21 cellular contexts compared by ENCODE assay signal in the genomic region with DNA sequence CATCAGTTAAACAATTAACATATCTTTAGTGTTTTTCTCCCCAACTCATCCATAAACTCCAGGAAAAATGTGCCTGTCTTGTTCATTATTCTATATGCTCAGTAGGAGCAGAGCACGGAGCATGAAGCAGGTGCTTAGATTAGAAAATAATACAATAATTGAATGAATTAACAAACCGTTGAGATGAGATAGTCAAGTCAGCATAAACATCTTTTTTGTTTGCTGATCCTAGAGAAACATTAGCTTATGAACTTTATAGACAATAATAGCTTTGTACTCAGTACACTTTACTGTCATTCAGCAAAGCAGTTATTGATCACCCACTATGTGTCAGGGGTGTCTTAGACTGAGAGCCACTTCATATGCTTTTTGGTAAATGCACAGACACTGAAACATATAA.
DNase-seq lines count a peak whose midpoint lies in the region; ATAC-seq, FAIRE-seq and TF ChIP-seq lines count a peak whose summit lies in the region.
"Had no signal": no experiment of that assay in that cellular context is flagged by ENCODE, and none has a peak within 500 bp of the region (broad histone marks: within the 10 kb centered on the region; RNA-seq: fewer than 3 reads in every experiment).

No MANE protein-coding gene starts in this region.

- H3K4me2 ChIP-seq in A549 = no peak overlapping the region
- H3K4me2 ChIP-seq in K562 (ENCODE audit: insufficient read depth, low read length) = no peak overlapping the region
- H3K4me2 ChIP-seq: BLaER1 had no signal

- H3K27ac ChIP-seq in A549 (no peak overlapping the region), K562 (ENCODE audit: extremely low read depth, low read depth, low read length) (no peak overlapping the region)
- H3K27ac ChIP-seq: 22Rv1, BLaER1 had no signal

- TF ChIP-seq EP300 in A549 (IDR thresholded peaks at IDR 0.05) (no peak), K562 (IDR thresholded peaks at IDR 0.05; ENCODE audit: low read length) (no peak)

- 2% methylated on average over 2 of the region's 2 CpGs for WGBS in A549 (ENCODE audit: missing lambda C conversion rate)
- WGBS in K562 (ENCODE audit: insufficient coverage, low coverage, missing lambda C conversion rate) = 0% methylated on average over 2 of the region's 2 CpGs

- no peak for TF ChIP-seq POLR2A in A549 (IDR thresholded peaks at IDR 0.05; ENCODE audit: low read length)
- no peak for TF ChIP-seq POLR2A in K562 (conservative IDR thresholded peaks at IDR 0.05)

- no peak for TF ChIP-seq CTCF in A549 (IDR thresholded peaks at IDR 0.05)
- no peak for TF ChIP-seq CTCF in K562 (IDR thresholded peaks at IDR 0.05 in 2 of 3, conservative IDR thresholded peaks at IDR 0.05 in 1 of 3; ENCODE audit: insufficient read depth in 2 of 3, low read depth in 1 of 3, low read length in 3 of 3)

- BruUV-seq in K562 (replicated peaks; lab: Mats Ljungman, UMichigan) = no TSS peak

- no peaks in the 10 kb centered on the region for H4K20me1 ChIP-seq in K562 (replicated peaks; ENCODE audit: control insufficient read depth, insufficient read depth, low read length)
- H4K20me1 ChIP-seq: BLaER1 had no signal

- FAIRE-seq in A549 (lab: Jason Lieb, UNC) (no peak), K562 (lab: Jason Lieb, UNC) (no peak)
- FAIRE-seq: G401.6, GM12891, GM19239 had no signal

- no peaks in the 10 kb centered on the region for H3K36me3 ChIP-seq in K562 (ENCODE audit: control insufficient read depth, insufficient read depth, low read length)
- H3K36me3 ChIP-seq: BE2C, BLaER1 had no signal

- POLR2A ChIA-PET in A549 (lab: Yijun Ruan, JAX) = no interaction called here
- POLR2A ChIA-PET in K562 (lab: Yijun Ruan, JAX) = no interaction called here

- H3K79me2 ChIP-seq in K562 (ENCODE audit: control insufficient read depth, insufficient read depth, low read length) = no peaks in the 10 kb centered on the region

- H3K27me3 ChIP-seq in K562 (ENCODE audit: control insufficient read depth in 2 of 2, insufficient read depth in 2 of 2, low read length in 2 of 2) = no peaks in the 10 kb centered on the region; a peak in 1 of 5 replicates
- H3K27me3 ChIP-seq: BE2C, BLaER1 had no signal

- ATAC-seq in A549 (no peak), K562 (no peak), left colon (no peak)

- no peaks in the 10 kb centered on the region for H3K9me1 ChIP-seq in K562 (ENCODE audit: control insufficient read depth, insufficient read depth, low read length)

- intact Hi-C loops in K562 (cut with micrococcal nuclease) = no loop called here
- intact Hi-C loops in left colon (cut with DNase I, micrococcal nuclease) = no loop called here

- DNase-seq in NCI-H748 (lab: John Stamatoyannopoulos, UW; ENCODE audit: unreplicated experiment) (peak; percentile 9), NCI-H748 treated with DMSO at 0.1 percent for 48 hours (lab: John Stamatoyannopoulos, UW) (no peak), A549 (ENCODE audit: low read depth in 1 of 2, low spot score in 1 of 2) (no peak), K562 (ENCODE audit: extremely low read depth in 1 of 4, low spot score in 3 of 4) (no peak), left colon (no peak)
- DNase-seq: ACHN; BE2C; C1 segment of cervical spinal cord; CD4-positive, alpha-beta memory T cell; CD4-positive, CD25-positive, alpha-beta regulatory T cell; CD8-positive, alpha-beta memory T cell; COR-L47; DMS 273 treated with DMSO at 0.1 percent for 48 hours; DMS153; DMS79 treated with DMSO at 0.1 percent for 48 hours; GF-D8 had no signal

- H3K4me1 ChIP-seq in A549 (no peaks in the 10 kb centered on the region), K562 (replicated peaks in 1 of 2; ENCODE audit: control insufficient read depth in 2 of 2, insufficient read depth in 2 of 2, low read length in 2 of 2) (no peaks in the 10 kb centered on the region)
- H3K4me1 ChIP-seq: BE2C had no signal

- no peak overlapping the region for H3K9ac ChIP-seq in K562 (ENCODE audit: insufficient read depth in 1 of 2, low read depth in 2 of 2, low read length in 2 of 2)
- H3K9ac ChIP-seq: BLaER1 had no signal

- H3K4me3 ChIP-seq in A549 (no peak overlapping the region), K562 (no peak overlapping the region)
- H3K4me3 ChIP-seq: BLaER1 had no signal

- H3K9me3 ChIP-seq in A549 (no peaks in the 10 kb centered on the region), K562 (replicated peaks; ENCODE audit: control insufficient read depth, insufficient read depth, low read depth, low read length) (no peaks in the 10 kb centered on the region)
- H3K9me3 ChIP-seq: BE2C, BLaER1 had no signal

- H2AFZ ChIP-seq in K562 (ENCODE audit: low read depth, low read length) = no peak overlapping the region

- CTCF ChIA-PET in A549 (lab: Yijun Ruan, JAX) (interaction anchor here (1.0 kb wide), 1 partner anchor 9 kb away, joined by 3 read pairs; no protein-coding TSS in a partner anchor), K562 (lab: Yijun Ruan, JAX; ENCODE audit: low intra/inter-chr PET ratio) (no interaction called here)

- in situ Hi-C loops in K562 (cut with MboI) = no loop called here

- TF ChIP-seq RAD21 in A549 (conservative IDR thresholded peaks at IDR 0.05 in 1 of 2, IDR thresholded peaks at IDR 0.05 in 1 of 2) (no peak), K562 (CRISPR knock-in tag; conservative IDR thresholded peaks at IDR 0.05 in 1 of 2, IDR thresholded peaks at IDR 0.05 in 1 of 2) (no peak)

TF ChIP-seq in A549, 52 proteins besides CTCF, POLR2A, EP300 and RAD21:
- TF ChIP-seq, protein P1, sequence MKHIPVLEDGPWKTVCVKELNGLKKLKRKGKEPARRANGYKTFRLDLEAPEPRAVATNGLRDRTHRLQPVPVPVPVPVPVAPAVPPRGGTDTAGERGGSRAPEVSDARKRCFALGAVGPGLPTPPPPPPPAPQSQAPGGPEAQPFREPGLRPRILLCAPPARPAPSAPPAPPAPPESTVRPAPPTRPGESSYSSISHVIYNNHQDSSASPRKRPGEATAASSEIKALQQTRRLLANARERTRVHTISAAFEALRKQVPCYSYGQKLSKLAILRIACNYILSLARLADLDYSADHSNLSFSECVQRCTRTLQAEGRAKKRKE (CRISPR knock-in tag; IDR thresholded peaks at IDR 0.05; ENCODE audit: low read depth) = no peak
- no peak for TF ChIP-seq ESRRA (IDR thresholded peaks at IDR 0.05; ENCODE audit: borderline replicate concordance, low read length)
- no peak for TF ChIP-seq ZSCAN20 (CRISPR knock-in tag; IDR thresholded peaks at IDR 0.05)
- TF ChIP-seq EHF (CRISPR knock-in tag; IDR thresholded peaks at IDR 0.05) = no peak
- no peak for TF ChIP-seq HOXA7 (CRISPR knock-in tag; IDR thresholded peaks at IDR 0.05)
- TF ChIP-seq TP53 (CRISPR knock-in tag; IDR thresholded peaks at IDR 0.05) = no peak
- peak; percentile 43 for TF ChIP-seq MAFK (IDR thresholded peaks at IDR 0.05; ENCODE audit: partially characterized antibody)
- no peak for TF ChIP-seq CBX2 (IDR thresholded peaks at IDR 0.05; ENCODE audit: borderline replicate concordance, low read depth)
- TF ChIP-seq TFCP2L1 (CRISPR knock-in tag; IDR thresholded peaks at IDR 0.05) = no peak

TF ChIP-seq in K562, 482 proteins besides CTCF, POLR2A, EP300 and RAD21 (continues in another document):
- TF ChIP-seq SLC30A9 (CRISPR knock-in tag; IDR thresholded peaks at IDR 0.05) (no peak), MAFF (IDR thresholded peaks at IDR 0.05; ENCODE audit: low read length) (0 out of 2 replicates have a peak, but pooled peaks have one; percentile 2), ELF4 (CRISPR knock-in tag; IDR thresholded peaks at IDR 0.05) (no peak), TAF15 (IDR thresholded peaks at IDR 0.05; ENCODE audit: low read depth, low read length) (no peak), CCAR2 (IDR thresholded peaks at IDR 0.05; ENCODE audit: low read depth, low read length) (no peak)
- TF ChIP-seq, protein P2, sequence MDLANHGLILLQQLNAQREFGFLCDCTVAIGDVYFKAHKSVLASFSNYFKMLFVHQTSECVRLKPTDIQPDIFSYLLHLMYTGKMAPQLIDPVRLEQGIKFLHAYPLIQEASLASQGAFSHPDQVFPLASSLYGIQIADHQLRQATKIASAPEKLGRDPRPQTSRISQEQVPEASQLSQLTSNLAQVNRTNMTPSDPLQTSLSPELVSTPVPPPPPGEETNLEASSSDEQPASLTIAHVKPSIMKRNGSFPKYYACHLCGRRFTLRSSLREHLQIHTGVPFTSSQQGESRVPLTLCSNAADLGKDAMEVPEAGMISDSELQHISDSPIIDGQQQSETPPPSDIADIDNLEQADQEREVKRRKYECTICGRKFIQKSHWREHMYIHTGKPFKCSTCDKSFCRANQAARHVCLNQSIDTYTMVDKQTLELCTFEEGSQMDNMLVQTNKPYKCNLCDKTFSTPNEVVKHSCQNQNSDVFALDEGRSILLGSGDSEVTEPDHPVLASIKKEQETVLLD (IDR thresholded peaks at IDR 0.05) = no peak
- TF ChIP-seq, protein P3, sequence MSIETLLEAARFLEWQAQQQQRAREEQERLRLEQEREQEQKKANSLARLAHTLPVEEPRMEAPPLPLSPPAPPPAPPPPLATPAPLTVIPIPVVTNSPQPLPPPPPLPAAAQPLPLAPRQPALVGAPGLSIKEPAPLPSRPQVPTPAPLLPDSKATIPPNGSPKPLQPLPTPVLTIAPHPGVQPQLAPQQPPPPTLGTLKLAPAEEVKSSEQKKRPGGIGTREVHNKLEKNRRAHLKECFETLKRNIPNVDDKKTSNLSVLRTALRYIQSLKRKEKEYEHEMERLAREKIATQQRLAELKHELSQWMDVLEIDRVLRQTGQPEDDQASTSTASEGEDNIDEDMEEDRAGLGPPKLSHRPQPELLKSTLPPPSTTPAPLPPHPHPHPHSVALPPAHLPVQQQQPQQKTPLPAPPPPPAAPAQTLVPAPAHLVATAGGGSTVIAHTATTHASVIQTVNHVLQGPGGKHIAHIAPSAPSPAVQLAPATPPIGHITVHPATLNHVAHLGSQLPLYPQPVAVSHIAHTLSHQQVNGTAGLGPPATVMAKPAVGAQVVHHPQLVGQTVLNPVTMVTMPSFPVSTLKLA (conservative IDR thresholded peaks at IDR 0.05) = no peak
